In the genomic region with DNA sequence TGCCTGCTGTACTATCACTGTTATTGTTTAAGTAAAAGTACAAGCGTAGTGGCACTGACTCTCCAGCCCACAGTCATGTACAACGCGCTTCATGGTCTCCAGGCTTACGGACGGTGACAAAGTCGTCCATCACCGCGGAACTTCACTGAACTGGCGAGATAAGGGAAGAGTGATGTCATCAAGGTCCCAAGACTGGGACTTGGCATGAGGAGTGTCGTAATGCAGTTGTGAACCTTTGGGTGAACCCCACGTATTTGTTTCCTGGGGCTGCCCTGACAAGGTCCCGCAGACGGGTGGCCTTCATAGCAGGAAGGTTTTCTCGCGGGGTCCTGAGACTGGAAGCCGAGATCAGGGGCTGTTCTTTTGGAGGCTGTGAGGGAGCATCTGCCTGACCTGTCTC, we compare ENCODE assay signal across 15 cellular contexts.
"Had no signal": no experiment of that assay in that cellular context is flagged by ENCODE, and none has a peak within 500 bp of the region (broad histone marks: within the 10 kb centered on the region; RNA-seq: fewer than 3 reads in every experiment).

No MANE protein-coding gene starts in this region.

- ATAC-seq: stimulated activated naive CD8-positive, alpha-beta T cell treated with anti-CD3 and anti-CD28 coated beads, Interleukin-15, amount 100 ng/mL, for 72 hours had no signal

- H3K9me3 Mint-ChIP-seq: activated CD4-positive, alpha-beta memory T cell treated with anti-CD3 and anti-CD28 coated beads for 36 hours; activated naive CD4-positive, alpha-beta T cell treated with anti-CD3 and anti-CD28 coated beads, Interleukin-2, amount 10 ng/mL, durations not matched to agents 7 days and 5 days; activated T-helper 1 cell treated with anti-CD3 and anti-CD28 coated beads, Interleukin-12 subunit alpha, Interleukin-12 subunit beta, Interleukin-2, Interleukin-4 antibody, amounts not matched to agents 30 ng/mL and 10 ng/mL and 1 ng/mL, durations not matched to agents 14 hours and 24 hours and 36 hours; central memory CD8-positive, alpha-beta T cell; stimulated activated naive CD8-positive, alpha-beta T cell treated with anti-CD3 and anti-CD28 coated beads, Interleukin-15, amount 100 ng/mL, for 72 hours; T-cell had no signal

- H3K27ac Mint-ChIP-seq: activated CD4-positive, alpha-beta memory T cell treated with anti-CD3 and anti-CD28 coated beads for 36 hours; activated naive CD4-positive, alpha-beta T cell treated with anti-CD3 and anti-CD28 coated beads, Interleukin-2, amount 10 ng/mL, durations not matched to agents 7 days and 5 days; activated T-helper 1 cell treated with anti-CD3 and anti-CD28 coated beads, Interleukin-12 subunit alpha, Interleukin-12 subunit beta, Interleukin-2, Interleukin-4 antibody, amounts not matched to agents 30 ng/mL and 10 ng/mL and 1 ng/mL, durations not matched to agents 14 hours and 24 hours and 36 hours; T-cell had no signal

- H3K4me3 Mint-ChIP-seq: activated CD4-positive, alpha-beta memory T cell treated with anti-CD3 and anti-CD28 coated beads for 36 hours; activated naive CD4-positive, alpha-beta T cell treated with anti-CD3 and anti-CD28 coated beads, Interleukin-2, amount 10 ng/mL, durations not matched to agents 7 days and 5 days; activated T-helper 1 cell treated with anti-CD3 and anti-CD28 coated beads, Interleukin-12 subunit alpha, Interleukin-12 subunit beta, Interleukin-2, Interleukin-4 antibody, amounts not matched to agents 30 ng/mL and 10 ng/mL and 1 ng/mL, durations not matched to agents 14 hours and 24 hours and 36 hours; brain; central memory CD8-positive, alpha-beta T cell; stimulated activated naive CD8-positive, alpha-beta T cell treated with anti-CD3 and anti-CD28 coated beads, Interleukin-15, amount 100 ng/mL, for 72 hours; T-cell had no signal

- H3K27me3 Mint-ChIP-seq: activated CD4-positive, alpha-beta memory T cell treated with anti-CD3 and anti-CD28 coated beads for 36 hours; activated naive CD4-positive, alpha-beta T cell treated with anti-CD3 and anti-CD28 coated beads, Interleukin-2, amount 10 ng/mL, durations not matched to agents 7 days and 5 days; central memory CD8-positive, alpha-beta T cell; stimulated activated naive CD8-positive, alpha-beta T cell treated with anti-CD3 and anti-CD28 coated beads, Interleukin-15, amount 100 ng/mL, for 72 hours; T-cell had no signal

- H3K27ac ChIP-seq: sigmoid colon, thoracic aorta had no signal

- H3K4me1 Mint-ChIP-seq: activated naive CD4-positive, alpha-beta T cell treated with anti-CD3 and anti-CD28 coated beads, Interleukin-2, amount 10 ng/mL, durations not matched to agents 7 days and 5 days; brain had no signal

- DNase-seq: activated CD4-positive, alpha-beta memory T cell treated with anti-CD3 and anti-CD28 coated beads for 36 hours; activated CD4-positive, CD25-positive, alpha-beta regulatory T cell treated with anti-CD3 and anti-CD28 coated beads, Interleukin-2, amount 50 U/mL, for 72 hours; activated naive CD4-positive, alpha-beta T cell treated with anti-CD3 and anti-CD28 coated beads, Interleukin-2, amount 10 ng/mL, durations not matched to agents 7 days and 5 days; amniotic stem cell; cortex of kidney; effector memory CD4-positive, alpha-beta T cell; hippocampal formation; sigmoid colon; stimulated activated CD4-positive, alpha-beta T cell treated with anti-CD3 and anti-CD28 coated beads, Interleukin-2, amount 100 ng/mL, for 48 hours; stimulated activated naive CD8-positive, alpha-beta T cell treated with anti-CD3 and anti-CD28 coated beads, Interleukin-15, amount 100 ng/mL, for 72 hours; T-cell had no signal

- H3K27me3 ChIP-seq: sigmoid colon had no signal

- H3K4me3 ChIP-seq: sigmoid colon, thoracic aorta had no signal

- H3K9me3 ChIP-seq: sigmoid colon, thoracic aorta had no signal
